ENCODE assay signal across 1 cellular context in genomic region chr19:17975032-17975431, GRCh38.
TF ChIP-seq lines count a peak whose summit lies in the region.

No MANE protein-coding gene starts in this region.

TF ChIP-seq in IMR-90, 13 proteins besides CTCF, POLR2A, EP300 and RAD21:
- TF ChIP-seq USF2 (IDR thresholded peaks at IDR 0.05; ENCODE audit: low read depth, low read length) = no peak
- no peak for TF ChIP-seq MXI1 (IDR thresholded peaks at IDR 0.05; ENCODE audit: borderline replicate concordance, low read depth, low read length)
- TF ChIP-seq MAZ (IDR thresholded peaks at IDR 0.05; ENCODE audit: borderline replicate concordance, low read depth, low read length) = no peak
- no peak for TF ChIP-seq BHLHE40 (IDR thresholded peaks at IDR 0.05; ENCODE audit: low read depth, low read length)
- no peak for TF ChIP-seq FOS (IDR thresholded peaks at IDR 0.05; ENCODE audit: low read depth, low read length)
- no peak for TF ChIP-seq ELK1 (IDR thresholded peaks at IDR 0.05; ENCODE audit: borderline replicate concordance, low read depth, low read length)
- TF ChIP-seq CEBPB (IDR thresholded peaks at IDR 0.05; ENCODE audit: low read depth, low read length) = no peak
- no peak for TF ChIP-seq CHD1 (IDR thresholded peaks at IDR 0.05; ENCODE audit: low read depth, low read length)
- TF ChIP-seq RCOR1 (IDR thresholded peaks at IDR 0.05; ENCODE audit: insufficient replicate concordance, low read length) = no peak
- no peak for TF ChIP-seq SMC3 (IDR thresholded peaks at IDR 0.05; ENCODE audit: low read depth, low read length)
- TF ChIP-seq RFX5 (IDR thresholded peaks at IDR 0.05; ENCODE audit: low read depth, low read length) = no peak
- no peak for TF ChIP-seq MAFK (IDR thresholded peaks at IDR 0.05; ENCODE audit: low read depth, low read length)
- no peak for TF ChIP-seq NFE2L2 (IDR thresholded peaks at IDR 0.05; ENCODE audit: low read depth, low read length)
TF ChIP-seq in IMR-90: peak in this region for 0.
